In genomic region chr1:199510314-199510713, GRCh38 we compare ENCODE assay signal across 1 cellular context.
A peak's percentile ranks its signal among the peaks of the same experiment; 100 is the strongest.
TF ChIP-seq lines count a peak whose summit lies in the region.

No MANE protein-coding gene starts in this region.

TF ChIP-seq in GM12878, 131 proteins besides CTCF, POLR2A, EP300 and RAD21 (continued from another document and continues in another):
- TF ChIP-seq TCF3 (IDR thresholded peaks at IDR 0.05; ENCODE audit: borderline replicate concordance, insufficient read depth, low read depth, low read length) (no peak), CHD2 (IDR thresholded peaks at IDR 0.05; ENCODE audit: borderline replicate concordance, low read depth, low read length) (no peak), USF2 (IDR thresholded peaks at IDR 0.05; ENCODE audit: borderline replicate concordance, low read depth, low read length) (no peak), MYB (IDR thresholded peaks at IDR 0.05; ENCODE audit: borderline replicate concordance, low read depth, low read length) (no peak), CBX5 (IDR thresholded peaks at IDR 0.05; ENCODE audit: low read depth) (no peak), POU2F2 (IDR thresholded peaks at IDR 0.05; ENCODE audit: borderline replicate concordance, low read depth, low read length) (peak; percentile 95; the same call in 2 of the 3 replicates), CREB1 (IDR thresholded peaks at IDR 0.05; ENCODE audit: low read depth) (no peak), HCFC1 (IDR thresholded peaks at IDR 0.05; ENCODE audit: low read length) (no peak), ZNF24 (IDR thresholded peaks at IDR 0.05) (0 out of 2 replicates have a peak, but pooled peaks have one; percentile 31), SRF (IDR thresholded peaks at IDR 0.05; ENCODE audit: low read depth in 2 of 2, low read length in 2 of 2) (no peak), CUX1 (IDR thresholded peaks at IDR 0.05; ENCODE audit: insufficient replicate concordance, low read depth, low read length) (no peak), MYC (IDR thresholded peaks at IDR 0.05; ENCODE audit: insufficient read depth, insufficient read length, insufficient replicate concordance, low read length, severe bottlenecking) (no peak), MLLT1 (IDR thresholded peaks at IDR 0.05) (no peak), CHD4 (IDR thresholded peaks at IDR 0.05) (no peak), NBN (IDR thresholded peaks at IDR 0.05) (no peak), HDAC2 (IDR thresholded peaks at IDR 0.05) (no peak), RB1 (IDR thresholded peaks at IDR 0.05; ENCODE audit: borderline replicate concordance) (no peak), STAT3 (IDR thresholded peaks at IDR 0.05; ENCODE audit: low read depth, low read length) (no peak), PBX3 (IDR thresholded peaks at IDR 0.05; ENCODE audit: insufficient replicate concordance, low read depth, low read length) (peak; percentile 48), E4F1 (IDR thresholded peaks at IDR 0.05; ENCODE audit: borderline replicate concordance, partially characterized antibody) (no peak), ASH2L (IDR thresholded peaks at IDR 0.05; ENCODE audit: borderline replicate concordance, low read depth) (no peak), BCL3 (IDR thresholded peaks at IDR 0.05; ENCODE audit: borderline replicate concordance, insufficient read depth, low read depth, low read length, poor library complexity, severe bottlenecking) (no peak), CBFB (IDR thresholded peaks at IDR 0.05; ENCODE audit: low read depth) (0 out of 2 replicates have a peak, but pooled peaks have one; percentile 33), RELA (IDR thresholded peaks at IDR 0.05; ENCODE audit: borderline replicate concordance, partially characterized antibody) (no peak), ATF2 (IDR thresholded peaks at IDR 0.05; ENCODE audit: low read length) (peak; percentile 36; the same call in 1 of the 2 replicates), ATF3 (IDR thresholded peaks at IDR 0.05; ENCODE audit: borderline replicate concordance, extremely low read depth, low read depth, low read length) (no peak), MAX (IDR thresholded peaks at IDR 0.05; ENCODE audit: low read depth, low read length) (no peak), HSF1 (IDR thresholded peaks at IDR 0.05; ENCODE audit: low read depth, low read length) (no peak), JUNB (IDR thresholded peaks at IDR 0.05) (peak; percentile 44; the same call in 1 of the 2 replicates), IKZF2 (IDR thresholded peaks at IDR 0.05) (peak in 1 of 2 experiments; percentile 45; a peak in 1 of 4 replicates), RCOR1 (conservative IDR thresholded peaks at IDR 0.05; ENCODE audit: low read depth, low read length) (no peak), WRNIP1 (IDR thresholded peaks at IDR 0.05; ENCODE audit: borderline replicate concordance, low read depth, low read length) (no peak), NFIC (IDR thresholded peaks at IDR 0.05; ENCODE audit: low read depth, low read length) (peak; percentile 44), YBX1 (IDR thresholded peaks at IDR 0.05) (no peak), KDM1A (IDR thresholded peaks at IDR 0.05; ENCODE audit: borderline replicate concordance) (no peak), SREBF1 (IDR thresholded peaks at IDR 0.05; ENCODE audit: low read length) (no peak), SIX5 (IDR thresholded peaks at IDR 0.05; ENCODE audit: low read depth, low read length, severe bottlenecking) (no peak), IRF4 (IDR thresholded peaks at IDR 0.05; ENCODE audit: low read depth, low read length) (peak; percentile 52; the same call in 1 of the 2 replicates), NFXL1 (IDR thresholded peaks at IDR 0.05; ENCODE audit: borderline replicate concordance) (no peak), BCLAF1 (IDR thresholded peaks at IDR 0.05) (no peak), MEF2A (IDR thresholded peaks at IDR 0.05; ENCODE audit: insufficient read depth, low read depth, low read length) (no peak), MXI1 (IDR thresholded peaks at IDR 0.05; ENCODE audit: low read depth, low read length) (no peak), BHLHE40 (IDR thresholded peaks at IDR 0.05; ENCODE audit: borderline replicate concordance in 1 of 2, low read depth in 2 of 2, low read length in 1 of 2) (peak; percentile 79 to 87)
